Comparison of ENCODE assay signal across 8 cellular contexts in genomic region chr19:32580353-32580900, GRCh38. TPM values are rescaled to one million over a fixed set of nuclear protein-coding genes. Genes with fewer than 3 reads are reported as not detected.
DNase-seq lines count a peak whose midpoint lies in the region; ATAC-seq and TF ChIP-seq lines count a peak whose summit lies in the region.

No MANE protein-coding gene starts in this region.

- H3K4me1 Mint-ChIP-seq in CD8-positive, alpha-beta T cell (ENCODE audit: low read depth), result peaks cover 29% of the 10 kb centered on the region
- H3K4me1 Mint-ChIP-seq in naive thymus-derived CD8-positive, alpha-beta T cell, result peaks cover 3 to 37% (median 28%) of the 10 kb centered on the region in 4 donors

- H3K4me3 ChIP-seq in CD8-positive, alpha-beta T cell (ENCODE audit: low read depth, low read length), result peak overlapping the region; percentile 87
- peak overlapping the region; percentile 66 for H3K4me3 ChIP-seq in Jurkat, Clone E6-1 (ENCODE audit: low read length)
- H3K4me3 ChIP-seq in colonic mucosa, result peak overlapping the region; percentile 71

- TF ChIP-seq CTCF in CD8-positive, alpha-beta T cell (IDR thresholded peaks at IDR 0.05), result no peak
- no peak for TF ChIP-seq CTCF in colonic mucosa (IDR thresholded peaks at IDR 0.05)

- peak overlapping the region; percentile 57 to 64 for H3K9ac ChIP-seq in colonic mucosa (ENCODE audit: low read depth in 2 of 2, low read length in 2 of 2)

- POLR2A ChIA-PET in CD8-positive, alpha-beta T cell (lab: Charles Lee), result interaction anchor here (0.6 to 3.0 kb wide), 4 partner anchors 93 to 597 kb away, joined by 3 to 13 read pairs (median 6); partner anchors contain the start of gene DPY19L3
- POLR2A ChIA-PET in naive thymus-derived CD8-positive, alpha-beta T cell (lab: Charles Lee), result interaction anchor here (0.7 to 1.9 kb wide), 10 partner anchors 8 to 793 kb away, joined by 3 to 16 read pairs (median 5); partner anchors contain the start of genes ANKRD27, CEBPG, DPY19L3 and NUDT19

- intact Hi-C loops in CD8-positive, alpha-beta T cell (cut with DNase I, micrococcal nuclease), result loop anchor here (1.0 to 10.0 kb wide), 9 partner anchors 112 to 1554 kb away; partner anchors contain the start of genes NUDT19 (in 2 of the 2), ZNF507 (in 2 of the 2), CEBPG (in 1 of the 2) and DPY19L3 (in 1 of the 2)
- intact Hi-C loops in colonic mucosa (cut with DNase I), result loop anchor here (10.0 kb wide), 1 partner anchor 94 kb away; the partner anchor contains the start of genes ANKRD27 and RGS9BP

- DNase-seq in CD8-positive, alpha-beta T cell, result no peak
- no peak for DNase-seq in Jurkat, Clone E6-1 (ENCODE audit: low read depth, low spot score)
- DNase-seq in colonic mucosa (no peak), COR-L47 (lab: John Stamatoyannopoulos, UW) (no peak), NCI-H345 treated with DMSO at 0.1 percent for 48 hours (lab: John Stamatoyannopoulos, UW; ENCODE audit: unreplicated experiment) (no peak), Ammon's horn (ENCODE audit: low spot score) (no peak)
- no peak for DNase-seq in naive thymus-derived CD8-positive, alpha-beta T cell

- peak overlapping the region; percentile 95 for H3K4me3 Mint-ChIP-seq in CD8-positive, alpha-beta T cell
- H3K4me3 Mint-ChIP-seq in naive thymus-derived CD8-positive, alpha-beta T cell, result peak overlapping the region; percentile 91 to 97 (median 94)

- ATAC-seq in CD8-positive, alpha-beta T cell, result no peak
- ATAC-seq in GM21528 (IDR thresholded peaks at IDR 0.05; ENCODE audit: low FRiP score, unreplicated experiment), result peak; percentile 39
- ATAC-seq in naive thymus-derived CD8-positive, alpha-beta T cell, result no peak

- H3K27ac ChIP-seq in CD8-positive, alpha-beta T cell (ENCODE audit: low read depth, low read length), result peak overlapping the region; percentile 56
- peak overlapping the region; percentile 81 for H3K27ac ChIP-seq in colonic mucosa

- no peaks in the 10 kb centered on the region for H3K9me3 ChIP-seq in CD8-positive, alpha-beta T cell (ENCODE audit: low read length)
- H3K9me3 ChIP-seq in colonic mucosa, result no peaks in the 10 kb centered on the region

- H3K27me3 Mint-ChIP-seq in CD8-positive, alpha-beta T cell (ENCODE audit: low read depth), result peaks cover 4% of the 10 kb centered on the region
- H3K27me3 Mint-ChIP-seq in naive thymus-derived CD8-positive, alpha-beta T cell, result peaks cover 0 to 9% (median 0%) of the 10 kb centered on the region in 5 donors

- CTCF ChIA-PET in CD8-positive, alpha-beta T cell (lab: Charles Lee), result interaction anchor here (0.8 kb wide), 1 partner anchor 17 kb away, joined by 3 read pairs; no protein-coding TSS in a partner anchor

- peaks cover 6% of the 10 kb centered on the region for H3K36me3 ChIP-seq in CD8-positive, alpha-beta T cell (ENCODE audit: insufficient read depth, low read length)
- H3K36me3 ChIP-seq in colonic mucosa, result no peaks in the 10 kb centered on the region

- peaks cover 22% of the 10 kb centered on the region for H3K36me3 Mint-ChIP-seq in CD8-positive, alpha-beta T cell
- H3K36me3 Mint-ChIP-seq in naive thymus-derived CD8-positive, alpha-beta T cell, result peaks cover 0 to 25% (median 2%) of the 10 kb centered on the region in 3 donors

- peaks cover 14% of the 10 kb centered on the region for H3K4me1 ChIP-seq in CD8-positive, alpha-beta T cell (ENCODE audit: insufficient read depth, low read length)
- peaks cover 3% of the 10 kb centered on the region for H3K4me1 ChIP-seq in colonic mucosa

- no peaks in the 10 kb centered on the region for H3K27me3 ChIP-seq in CD8-positive, alpha-beta T cell (ENCODE audit: insufficient read depth, low read length)
- no peaks in the 10 kb centered on the region for H3K27me3 ChIP-seq in colonic mucosa

- H3K27ac Mint-ChIP-seq in CD8-positive, alpha-beta T cell, result peak overlapping the region; percentile 93
- peak overlapping the region in 9 of 10 donors; percentile 89 to 97 (median 94) for H3K27ac Mint-ChIP-seq in naive thymus-derived CD8-positive, alpha-beta T cell

- no peaks in the 10 kb centered on the region for H3K9me3 Mint-ChIP-seq in CD8-positive, alpha-beta T cell
- no peaks in the 10 kb centered on the region for H3K9me3 Mint-ChIP-seq in naive thymus-derived CD8-positive, alpha-beta T cell

RNA-seq across cellular contexts. Expression of gene PDCD5, which starts 0.6 kb away (rescaled TPM):
- total RNA-seq in CD8-positive, alpha-beta T cell, result 10 to 100 TPM; 24.9 to 26.6 TPM
- polyA plus RNA-seq in Jurkat, Clone E6-1 (2012; ENCODE audit: insufficient read depth, insufficient read length), result 296 TPM
- 10 to 100 TPM; 66.7 to 70.8 TPM for total RNA-seq in colonic mucosa
- total RNA-seq in naive thymus-derived CD8-positive, alpha-beta T cell, result 10 to 100 TPM; 58.9 to 60.7 TPM
- polyA plus RNA-seq in naive thymus-derived CD8-positive, alpha-beta T cell, result 100 to 1,000 TPM in 2 of 3 donors, 10 to 100 TPM in 1; 99.5 to 117 (median 109) TPM
